In the genomic region with DNA sequence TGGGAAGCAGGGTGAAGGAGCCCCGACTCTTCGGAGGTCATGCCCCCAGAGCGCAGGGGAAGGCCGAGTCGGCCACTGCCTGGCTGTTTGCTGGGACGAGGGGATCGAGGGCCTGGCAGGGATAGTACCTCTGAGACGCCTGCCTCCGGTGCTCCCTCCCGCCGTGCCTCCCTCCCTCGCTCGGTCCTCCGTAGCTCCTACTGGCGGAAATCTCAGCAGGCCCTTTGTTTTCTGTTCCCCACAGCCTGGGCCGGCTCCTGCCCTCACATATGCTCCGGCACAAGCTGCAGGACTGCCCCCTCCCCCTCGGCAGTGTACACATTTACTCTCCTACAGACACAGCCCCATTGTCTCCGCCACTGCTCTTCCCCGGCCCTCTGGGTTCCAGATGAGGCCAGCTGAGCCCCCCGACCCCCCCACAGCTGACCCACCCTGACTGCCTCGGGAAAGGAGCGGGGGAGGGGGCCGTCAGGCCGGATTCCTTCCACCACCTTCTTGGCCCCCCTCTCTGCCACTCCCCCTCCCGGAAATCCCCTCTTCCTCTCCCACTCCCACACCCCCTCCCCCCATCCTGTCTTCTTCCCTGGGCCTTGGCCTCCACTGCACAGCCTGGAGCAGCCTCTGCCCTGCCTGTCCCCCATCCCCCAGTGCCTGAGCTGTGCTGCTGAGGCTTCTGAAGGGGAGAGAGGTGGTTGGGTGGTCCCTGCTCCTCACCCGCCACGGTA, we compare ENCODE assay signal across 1 cellular context.
TF ChIP-seq lines count a peak whose summit lies in the region.

No MANE protein-coding gene starts in this region.

TF ChIP-seq in WTC11, 78 proteins besides CTCF, POLR2A, EP300 and RAD21 (continued from another document):
- TF ChIP-seq, protein P1, sequence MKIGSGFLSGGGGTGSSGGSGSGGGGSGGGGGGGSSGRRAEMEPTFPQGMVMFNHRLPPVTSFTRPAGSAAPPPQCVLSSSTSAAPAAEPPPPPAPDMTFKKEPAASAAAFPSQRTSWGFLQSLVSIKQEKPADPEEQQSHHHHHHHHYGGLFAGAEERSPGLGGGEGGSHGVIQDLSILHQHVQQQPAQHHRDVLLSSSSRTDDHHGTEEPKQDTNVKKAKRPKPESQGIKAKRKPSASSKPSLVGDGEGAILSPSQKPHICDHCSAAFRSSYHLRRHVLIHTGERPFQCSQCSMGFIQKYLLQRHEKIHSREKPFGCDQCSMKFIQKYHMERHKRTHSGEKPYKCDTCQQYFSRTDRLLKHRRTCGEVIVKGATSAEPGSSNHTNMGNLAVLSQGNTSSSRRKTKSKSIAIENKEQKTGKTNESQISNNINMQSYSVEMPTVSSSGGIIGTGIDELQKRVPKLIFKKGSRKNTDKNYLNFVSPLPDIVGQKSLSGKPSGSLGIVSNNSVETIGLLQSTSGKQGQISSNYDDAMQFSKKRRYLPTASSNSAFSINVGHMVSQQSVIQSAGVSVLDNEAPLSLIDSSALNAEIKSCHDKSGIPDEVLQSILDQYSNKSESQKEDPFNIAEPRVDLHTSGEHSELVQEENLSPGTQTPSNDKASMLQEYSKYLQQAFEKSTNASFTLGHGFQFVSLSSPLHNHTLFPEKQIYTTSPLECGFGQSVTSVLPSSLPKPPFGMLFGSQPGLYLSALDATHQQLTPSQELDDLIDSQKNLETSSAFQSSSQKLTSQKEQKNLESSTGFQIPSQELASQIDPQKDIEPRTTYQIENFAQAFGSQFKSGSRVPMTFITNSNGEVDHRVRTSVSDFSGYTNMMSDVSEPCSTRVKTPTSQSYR (CRISPR knock-in tag; IDR thresholded peaks at IDR 0.05), result 0 out of 2 replicates have a peak, but pooled peaks have one; percentile 22
- TF ChIP-seq, protein P2, sequence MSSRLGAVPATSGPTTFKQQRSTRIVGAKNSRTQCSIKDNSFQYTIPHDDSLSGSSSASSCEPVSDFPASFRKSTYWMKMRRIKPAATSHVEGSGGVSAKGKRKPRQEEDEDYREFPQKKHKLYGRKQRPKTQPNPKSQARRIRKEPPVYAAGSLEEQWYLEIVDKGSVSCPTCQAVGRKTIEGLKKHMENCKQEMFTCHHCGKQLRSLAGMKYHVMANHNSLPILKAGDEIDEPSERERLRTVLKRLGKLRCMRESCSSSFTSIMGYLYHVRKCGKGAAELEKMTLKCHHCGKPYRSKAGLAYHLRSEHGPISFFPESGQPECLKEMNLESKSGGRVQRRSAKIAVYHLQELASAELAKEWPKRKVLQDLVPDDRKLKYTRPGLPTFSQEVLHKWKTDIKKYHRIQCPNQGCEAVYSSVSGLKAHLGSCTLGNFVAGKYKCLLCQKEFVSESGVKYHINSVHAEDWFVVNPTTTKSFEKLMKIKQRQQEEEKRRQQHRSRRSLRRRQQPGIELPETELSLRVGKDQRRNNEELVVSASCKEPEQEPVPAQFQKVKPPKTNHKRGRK (CRISPR knock-in tag; IDR thresholded peaks at IDR 0.05; ENCODE audit: borderline replicate concordance), result no peak
- TF ChIP-seq ZBTB21 (CRISPR knock-in tag; IDR thresholded peaks at IDR 0.05; ENCODE audit: borderline replicate concordance), result peak; percentile 85; the same call in 1 of the 2 replicates
- TF ChIP-seq, protein P3, sequence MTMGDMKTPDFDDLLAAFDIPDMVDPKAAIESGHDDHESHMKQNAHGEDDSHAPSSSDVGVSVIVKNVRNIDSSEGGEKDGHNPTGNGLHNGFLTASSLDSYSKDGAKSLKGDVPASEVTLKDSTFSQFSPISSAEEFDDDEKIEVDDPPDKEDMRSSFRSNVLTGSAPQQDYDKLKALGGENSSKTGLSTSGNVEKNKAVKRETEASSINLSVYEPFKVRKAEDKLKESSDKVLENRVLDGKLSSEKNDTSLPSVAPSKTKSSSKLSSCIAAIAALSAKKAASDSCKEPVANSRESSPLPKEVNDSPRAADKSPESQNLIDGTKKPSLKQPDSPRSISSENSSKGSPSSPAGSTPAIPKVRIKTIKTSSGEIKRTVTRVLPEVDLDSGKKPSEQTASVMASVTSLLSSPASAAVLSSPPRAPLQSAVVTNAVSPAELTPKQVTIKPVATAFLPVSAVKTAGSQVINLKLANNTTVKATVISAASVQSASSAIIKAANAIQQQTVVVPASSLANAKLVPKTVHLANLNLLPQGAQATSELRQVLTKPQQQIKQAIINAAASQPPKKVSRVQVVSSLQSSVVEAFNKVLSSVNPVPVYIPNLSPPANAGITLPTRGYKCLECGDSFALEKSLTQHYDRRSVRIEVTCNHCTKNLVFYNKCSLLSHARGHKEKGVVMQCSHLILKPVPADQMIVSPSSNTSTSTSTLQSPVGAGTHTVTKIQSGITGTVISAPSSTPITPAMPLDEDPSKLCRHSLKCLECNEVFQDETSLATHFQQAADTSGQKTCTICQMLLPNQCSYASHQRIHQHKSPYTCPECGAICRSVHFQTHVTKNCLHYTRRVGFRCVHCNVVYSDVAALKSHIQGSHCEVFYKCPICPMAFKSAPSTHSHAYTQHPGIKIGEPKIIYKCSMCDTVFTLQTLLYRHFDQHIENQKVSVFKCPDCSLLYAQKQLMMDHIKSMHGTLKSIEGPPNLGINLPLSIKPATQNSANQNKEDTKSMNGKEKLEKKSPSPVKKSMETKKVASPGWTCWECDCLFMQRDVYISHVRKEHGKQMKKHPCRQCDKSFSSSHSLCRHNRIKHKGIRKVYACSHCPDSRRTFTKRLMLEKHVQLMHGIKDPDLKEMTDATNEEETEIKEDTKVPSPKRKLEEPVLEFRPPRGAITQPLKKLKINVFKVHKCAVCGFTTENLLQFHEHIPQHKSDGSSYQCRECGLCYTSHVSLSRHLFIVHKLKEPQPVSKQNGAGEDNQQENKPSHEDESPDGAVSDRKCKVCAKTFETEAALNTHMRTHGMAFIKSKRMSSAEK (CRISPR knock-in tag; IDR thresholded peaks at IDR 0.05; ENCODE audit: borderline replicate concordance), result 0 out of 2 replicates have a peak, but pooled peaks have one; percentile 2
- TF ChIP-seq, protein P4, sequence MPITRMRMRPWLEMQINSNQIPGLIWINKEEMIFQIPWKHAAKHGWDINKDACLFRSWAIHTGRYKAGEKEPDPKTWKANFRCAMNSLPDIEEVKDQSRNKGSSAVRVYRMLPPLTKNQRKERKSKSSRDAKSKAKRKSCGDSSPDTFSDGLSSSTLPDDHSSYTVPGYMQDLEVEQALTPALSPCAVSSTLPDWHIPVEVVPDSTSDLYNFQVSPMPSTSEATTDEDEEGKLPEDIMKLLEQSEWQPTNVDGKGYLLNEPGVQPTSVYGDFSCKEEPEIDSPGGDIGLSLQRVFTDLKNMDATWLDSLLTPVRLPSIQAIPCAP (CRISPR knock-in tag; IDR thresholded peaks at IDR 0.05), result 0 out of 2 replicates have a peak, but pooled peaks have one; percentile 53
- peak; percentile 47; the same call in 1 of the 2 replicates for TF ChIP-seq GABPB1 (CRISPR knock-in tag; IDR thresholded peaks at IDR 0.05)
- peak; percentile 70 for TF ChIP-seq ZNF416 (CRISPR knock-in tag; IDR thresholded peaks at IDR 0.05)
